In the genomic region with DNA sequence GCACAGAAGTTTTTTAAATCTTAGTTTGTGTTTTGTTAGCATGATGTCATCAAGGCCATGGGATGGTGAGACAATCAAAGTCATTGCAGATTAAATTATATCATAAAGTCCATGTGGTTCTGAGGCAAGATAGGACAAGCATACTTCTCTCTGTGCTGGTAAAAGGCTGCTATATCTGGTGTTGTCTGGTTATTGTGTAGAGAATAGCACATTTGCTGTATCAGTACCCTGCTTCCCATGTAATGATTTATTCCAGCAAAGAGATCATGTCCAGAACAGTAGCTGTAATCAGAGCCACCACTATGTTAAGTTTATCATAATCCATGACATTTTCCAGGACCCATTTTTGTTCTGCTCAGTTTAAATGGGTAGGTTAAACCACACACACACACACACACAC, we compare ENCODE assay signal across 21 cellular contexts.
DNase-seq lines count a peak whose midpoint lies in the region; ATAC-seq and TF ChIP-seq lines count a peak whose summit lies in the region.
"Had no signal": no experiment of that assay in that cellular context is flagged by ENCODE, and none has a peak within 500 bp of the region (broad histone marks: within the 10 kb centered on the region; RNA-seq: fewer than 3 reads in every experiment).

No MANE protein-coding gene starts in this region.

- POLR2A ChIA-PET in HEK293 (lab: Yijun Ruan, JAX), result no interaction called here

- H3K4me3 Mint-ChIP-seq in natural killer cell, result no peak overlapping the region
- H3K4me3 Mint-ChIP-seq: CD4-positive, alpha-beta T cell; GM23338 had no signal

- no peaks in the 10 kb centered on the region for H3K36me3 Mint-ChIP-seq in natural killer cell

- ATAC-seq in left ventricle myocardium superior (peak; percentile 68), natural killer cell (no peak), upper lobe of right lung (no peak), GM19463 (IDR thresholded peaks at IDR 0.05; ENCODE audit: unreplicated experiment) (no peak)
- ATAC-seq: GM23338, Panc1 had no signal

- H3K4me3 ChIP-seq in HEK293 (ENCODE audit: low read depth, low read length) (no peak overlapping the region), epithelial cell of esophagus (ENCODE audit: low read length) (no peak overlapping the region), upper lobe of right lung (no peak overlapping the region)
- H3K4me3 ChIP-seq: GM23338, HAP-1, SJCRH30 had no signal

- no peak overlapping the region for H3K27ac Mint-ChIP-seq in natural killer cell
- H3K27ac Mint-ChIP-seq: CD4-positive, alpha-beta T cell; GM23338 had no signal

- H3K4me1 Mint-ChIP-seq in natural killer cell, result peaks cover 4 to 7% of the 10 kb centered on the region in 2 donors

- TF ChIP-seq CTCF in HEK293 (tag by site-specific recombination; IDR thresholded peaks at IDR 0.05) (no peak), epithelial cell of esophagus (IDR thresholded peaks at IDR 0.05; ENCODE audit: insufficient read depth, low read depth, low read length, missing control alignments) (no peak), natural killer cell (IDR thresholded peaks at IDR 0.05) (no peak), upper lobe of right lung (IDR thresholded peaks at IDR 0.05) (no peak)

- no peaks in the 10 kb centered on the region for H3K27me3 ChIP-seq in upper lobe of right lung
- H3K27me3 ChIP-seq: SJCRH30 had no signal

- intact Hi-C loops in left ventricle myocardium superior (cut with micrococcal nuclease), result no loop called here
- intact Hi-C loops in natural killer cell (cut with micrococcal nuclease), result no loop called here
- intact Hi-C loops in upper lobe of right lung (cut with DNase I), result no loop called here

- H3K9me3 Mint-ChIP-seq in natural killer cell, result no peaks in the 10 kb centered on the region

- no peaks in the 10 kb centered on the region for H3K27me3 Mint-ChIP-seq in natural killer cell (ENCODE audit: low read depth in 2 of 2)
- H3K27me3 Mint-ChIP-seq: CD4-positive, alpha-beta T cell had no signal

- CTCF ChIA-PET in HEK293 (lab: Yijun Ruan, JAX), result no interaction called here

- H3K36me3 ChIP-seq in HEK293 (ENCODE audit: control insufficient read depth in 2 of 2, insufficient read depth in 1 of 2, low read length in 2 of 2), result no peaks in the 10 kb centered on the region
- H3K36me3 ChIP-seq in upper lobe of right lung, result no peaks in the 10 kb centered on the region
- H3K36me3 ChIP-seq: HAP-1 had no signal

- DNase-seq in OCI-M1 (lab: John Stamatoyannopoulos, UW) (peak; percentile 20), epithelial cell of esophagus (ENCODE audit: low read depth) (peak; percentile 57), left ventricle myocardium superior (no peak), natural killer cell (no peak), upper lobe of right lung (no peak)
- DNase-seq: CD4-positive, alpha-beta T cell; COR-L47; DMS 273 treated with DMSO at 0.1 percent for 48 hours; DND-41; NCI-H1105; NCI-H146; NCI-H2029; NCI-H2227 treated with DMSO at 0.1 percent for 48 hours; NCI-H510A treated with DMSO at 0.1 percent for 48 hours; NCI-H748 treated with DMSO at 0.1 percent for 48 hours; SJCRH30 had no signal

- H3K27ac ChIP-seq in HEK293 (ENCODE audit: extremely low read depth, low read depth, low read length) (no peak overlapping the region), upper lobe of right lung (no peak overlapping the region)
- H3K27ac ChIP-seq: SJCRH30 had no signal

- no peaks in the 10 kb centered on the region for H3K9me3 ChIP-seq in HEK293 (ENCODE audit: control insufficient read depth, insufficient read depth, low read depth, low read length)
- H3K9me3 ChIP-seq in upper lobe of right lung, result no peaks in the 10 kb centered on the region
- H3K9me3 ChIP-seq: HAP-1 had no signal

- H3K4me1 ChIP-seq in HEK293 (ENCODE audit: control insufficient read depth, insufficient read depth, low read length) (no peaks in the 10 kb centered on the region), upper lobe of right lung (peaks cover 7% of the 10 kb centered on the region)
- H3K4me1 ChIP-seq: HAP-1 had no signal

TF ChIP-seq in HEK293, 187 proteins besides CTCF, POLR2A, EP300 and RAD21:
- TF ChIP-seq, protein P1, sequence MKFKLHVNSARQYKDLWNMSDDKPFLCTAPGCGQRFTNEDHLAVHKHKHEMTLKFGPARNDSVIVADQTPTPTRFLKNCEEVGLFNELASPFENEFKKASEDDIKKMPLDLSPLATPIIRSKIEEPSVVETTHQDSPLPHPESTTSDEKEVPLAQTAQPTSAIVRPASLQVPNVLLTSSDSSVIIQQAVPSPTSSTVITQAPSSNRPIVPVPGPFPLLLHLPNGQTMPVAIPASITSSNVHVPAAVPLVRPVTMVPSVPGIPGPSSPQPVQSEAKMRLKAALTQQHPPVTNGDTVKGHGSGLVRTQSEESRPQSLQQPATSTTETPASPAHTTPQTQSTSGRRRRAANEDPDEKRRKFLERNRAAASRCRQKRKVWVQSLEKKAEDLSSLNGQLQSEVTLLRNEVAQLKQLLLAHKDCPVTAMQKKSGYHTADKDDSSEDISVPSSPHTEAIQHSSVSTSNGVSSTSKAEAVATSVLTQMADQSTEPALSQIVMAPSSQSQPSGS (tag by site-specific recombination; IDR thresholded peaks at IDR 0.05; ENCODE audit: low read depth), result peak; percentile 54; the same call in 1 of the 2 replicates
- TF ChIP-seq ZNF266 (tag by site-specific recombination; IDR thresholded peaks at IDR 0.05; ENCODE audit: low read depth), result no peak
TF ChIP-seq in HEK293: peak in this region for 1.

Comparison
In these comparisons a context has a peak if more than half of its experiments do, and no peak if none do; other contexts are left out.
1. DNase-seq: peak in OCI-M1 (single experiment) and epithelial cell of esophagus (single experiment); none in left ventricle myocardium superior (single experiment), natural killer cell (single experiment) and upper lobe of right lung (single experiment).